20 cellular contexts compared by ENCODE assay signal in the genomic region with DNA sequence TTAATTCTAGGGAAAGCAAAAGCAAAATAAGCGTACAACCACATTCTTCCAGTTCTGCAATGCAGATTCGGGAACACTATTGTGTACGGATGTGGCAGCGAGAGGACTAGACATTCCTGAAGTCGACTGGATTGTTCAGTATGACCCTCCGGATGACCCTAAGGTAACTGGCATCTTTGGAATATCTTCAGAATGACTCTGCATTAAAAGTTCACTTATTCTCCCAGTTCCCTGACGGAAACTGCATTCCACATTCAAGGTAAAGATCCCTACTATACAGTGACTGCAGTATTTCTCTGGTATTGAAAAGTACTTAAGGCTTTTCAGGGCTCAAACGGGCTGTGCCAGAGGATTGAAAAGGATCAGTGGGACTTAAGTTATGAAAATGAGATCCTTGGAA. TPM values are rescaled to one million over a fixed set of nuclear protein-coding genes. Genes with fewer than 3 reads are reported as not detected.
DNase-seq lines count a peak whose midpoint lies in the region; ATAC-seq, FAIRE-seq and TF ChIP-seq lines count a peak whose summit lies in the region.
"Had no signal": no experiment of that assay in that cellular context is flagged by ENCODE, and none has a peak within 500 bp of the region (broad histone marks: within the 10 kb centered on the region; RNA-seq: fewer than 3 reads in every experiment).

No MANE protein-coding gene starts in this region.

- H3K4me3 Mint-ChIP-seq in activated T-cell treated with anti-CD3 and anti-CD28 coated beads, Interleukin-2, amount 50 U/mL, for 72 hours = no peak overlapping the region
- no peak overlapping the region for H3K4me3 Mint-ChIP-seq in astrocyte (ENCODE audit: unreplicated experiment)
- H3K4me3 Mint-ChIP-seq in activated T-helper 1 cell treated with anti-CD3 and anti-CD28 coated beads, Interleukin-12 subunit alpha, Interleukin-12 subunit beta, Interleukin-2, Interleukin-4 antibody, amounts not matched to agents 30 ng/mL and 10 ng/mL and 1 ng/mL, durations not matched to agents 14 hours and 24 hours and 36 hours = no peak overlapping the region
- H3K4me3 Mint-ChIP-seq: IgD-negative memory B cell had no signal

- H2BK5ac ChIP-seq in mesenchymal stem cell (ENCODE audit: low read depth, low read length, poor library complexity, severe bottlenecking) = no peak overlapping the region

- peaks cover 18% of the 10 kb centered on the region for H4K20me1 ChIP-seq in astrocyte (ENCODE audit: insufficient read depth, low read length)

- H2BK12ac ChIP-seq in mesenchymal stem cell (ENCODE audit: low read length in 2 of 2) = no peak overlapping the region

- H3K9ac ChIP-seq in astrocyte (ENCODE audit: low read length) (no peak overlapping the region), mesenchymal stem cell (ENCODE audit: low read length) (no peak overlapping the region)

- peak overlapping the region; percentile 54 for H3K27ac Mint-ChIP-seq in activated T-cell treated with anti-CD3 and anti-CD28 coated beads, Interleukin-2, amount 50 U/mL, for 72 hours
- H3K27ac Mint-ChIP-seq in astrocyte (ENCODE audit: unreplicated experiment) = peak overlapping the region; percentile 70
- H3K27ac Mint-ChIP-seq in activated T-helper 1 cell treated with anti-CD3 and anti-CD28 coated beads, Interleukin-12 subunit alpha, Interleukin-12 subunit beta, Interleukin-2, Interleukin-4 antibody, amounts not matched to agents 30 ng/mL and 10 ng/mL and 1 ng/mL, durations not matched to agents 14 hours and 24 hours and 36 hours = no peak overlapping the region
- H3K27ac Mint-ChIP-seq: IgD-negative memory B cell had no signal

- no peak overlapping the region for H3K4me3 ChIP-seq in astrocyte (ENCODE audit: insufficient read depth, low read depth, low read length)
- H3K4me3 ChIP-seq in mesenchymal stem cell (ENCODE audit: insufficient read depth in 1 of 2, low read depth in 1 of 2, low read length in 2 of 2) = no peak overlapping the region

- ATAC-seq in activated T-cell treated with anti-CD3 and anti-CD28 coated beads, Interleukin-2, amount 50 U/mL, for 72 hours (replicated peaks in 1 of 2) = no peak
- ATAC-seq in HG03039 (IDR thresholded peaks at IDR 0.05; ENCODE audit: unreplicated experiment) = no peak
- no peak for ATAC-seq in HG03196 (IDR thresholded peaks at IDR 0.05; ENCODE audit: unreplicated experiment)

- H3K4me1 ChIP-seq in astrocyte (ENCODE audit: insufficient read depth, low read length) (no peaks in the 10 kb centered on the region), mesenchymal stem cell (ENCODE audit: control insufficient read depth, insufficient read depth, low read depth, low read length) (peaks cover 8% of the 10 kb centered on the region)

- no peak overlapping the region for H4K8ac ChIP-seq in mesenchymal stem cell (ENCODE audit: low read length)

- H4K91ac ChIP-seq in mesenchymal stem cell (ENCODE audit: low read length) = no peak overlapping the region

- H3K27me3 ChIP-seq in astrocyte (ENCODE audit: insufficient read depth, low read length) (no peaks in the 10 kb centered on the region), mesenchymal stem cell (ENCODE audit: control insufficient read depth in 1 of 2, insufficient read depth in 1 of 2, low read length in 2 of 2) (no peaks in the 10 kb centered on the region)

- H3K27ac ChIP-seq in astrocyte (ENCODE audit: low read depth, low read length) (no peak overlapping the region), mesenchymal stem cell (ENCODE audit: low read length, poor library complexity, severe bottlenecking) (peak overlapping the region; percentile 96)
- H3K27ac ChIP-seq: 22Rv1, HL-60, RWPE1 had no signal

- no peaks in the 10 kb centered on the region for H3K79me2 ChIP-seq in astrocyte (ENCODE audit: insufficient read depth, low read length)

- H2BK15ac ChIP-seq in mesenchymal stem cell (ENCODE audit: low read depth, poor library complexity, severe bottlenecking) = no peak overlapping the region

- no peak overlapping the region for H2AK5ac ChIP-seq in mesenchymal stem cell (ENCODE audit: low read length, severe bottlenecking)

- H2AFZ ChIP-seq in astrocyte (ENCODE audit: low read depth, low read length) = no peak overlapping the region
- H2AFZ ChIP-seq in mesenchymal stem cell (ENCODE audit: low read depth, low read length) = no peak overlapping the region

- peaks cover 14% of the 10 kb centered on the region for H3K79me1 ChIP-seq in mesenchymal stem cell (replicated peaks; ENCODE audit: low read length, poor library complexity, severe bottlenecking)

- peaks cover 9% of the 10 kb centered on the region for H3K4me1 Mint-ChIP-seq in activated T-cell treated with anti-CD3 and anti-CD28 coated beads, Interleukin-2, amount 50 U/mL, for 72 hours (ENCODE audit: low read depth)
- peaks cover 8% of the 10 kb centered on the region for H3K4me1 Mint-ChIP-seq in astrocyte (ENCODE audit: low read depth, unreplicated experiment)
- peaks cover 5% of the 10 kb centered on the region for H3K4me1 Mint-ChIP-seq in activated T-helper 1 cell treated with anti-CD3 and anti-CD28 coated beads, Interleukin-12 subunit alpha, Interleukin-12 subunit beta, Interleukin-2, Interleukin-4 antibody, amounts not matched to agents 30 ng/mL and 10 ng/mL and 1 ng/mL, durations not matched to agents 14 hours and 24 hours and 36 hours (ENCODE audit: low read depth)
- H3K4me1 Mint-ChIP-seq: IgD-negative memory B cell had no signal

- H3K4ac ChIP-seq in mesenchymal stem cell (ENCODE audit: low read depth in 1 of 2, low read length in 2 of 2) = no peak overlapping the region

- peaks cover 72% of the 10 kb centered on the region for H3K36me3 ChIP-seq in astrocyte (ENCODE audit: insufficient read depth, low read length)
- peaks cover 24 to 100% of the 10 kb centered on the region in 2 experiments for H3K36me3 ChIP-seq in mesenchymal stem cell (ENCODE audit: control insufficient read depth in 1 of 2, insufficient read depth in 2 of 2, low read depth in 1 of 2, low read length in 2 of 2)

- H3K27me3 Mint-ChIP-seq in activated T-cell treated with anti-CD3 and anti-CD28 coated beads, Interleukin-2, amount 50 U/mL, for 72 hours (ENCODE audit: low read depth) = no peaks in the 10 kb centered on the region
- no peaks in the 10 kb centered on the region for H3K27me3 Mint-ChIP-seq in astrocyte (ENCODE audit: low read depth, unreplicated experiment)
- no peaks in the 10 kb centered on the region for H3K27me3 Mint-ChIP-seq in activated T-helper 1 cell treated with anti-CD3 and anti-CD28 coated beads, Interleukin-12 subunit alpha, Interleukin-12 subunit beta, Interleukin-2, Interleukin-4 antibody, amounts not matched to agents 30 ng/mL and 10 ng/mL and 1 ng/mL, durations not matched to agents 14 hours and 24 hours and 36 hours (ENCODE audit: insufficient read depth)
- H3K27me3 Mint-ChIP-seq: IgD-negative memory B cell had no signal

- peaks cover 21 to 63% of the 10 kb centered on the region in 2 donors for H3K36me3 Mint-ChIP-seq in activated T-cell treated with anti-CD3 and anti-CD28 coated beads, Interleukin-2, amount 50 U/mL, for 72 hours (ENCODE audit: insufficient read depth in 2 of 2)
- H3K36me3 Mint-ChIP-seq in astrocyte (ENCODE audit: low read depth, unreplicated experiment) = peaks cover 39% of the 10 kb centered on the region
- peaks cover 76% of the 10 kb centered on the region for H3K36me3 Mint-ChIP-seq in activated T-helper 1 cell treated with anti-CD3 and anti-CD28 coated beads, Interleukin-12 subunit alpha, Interleukin-12 subunit beta, Interleukin-2, Interleukin-4 antibody, amounts not matched to agents 30 ng/mL and 10 ng/mL and 1 ng/mL, durations not matched to agents 14 hours and 24 hours and 36 hours (ENCODE audit: low read depth)

- H2BK120ac ChIP-seq in mesenchymal stem cell (ENCODE audit: low read depth, low read length) = no peak overlapping the region

- no peak for FAIRE-seq in astrocyte (lab: Jason Lieb, UNC)
- FAIRE-seq: G401.6, H54 had no signal

- no peaks in the 10 kb centered on the region for H3K9me3 Mint-ChIP-seq in activated T-cell treated with anti-CD3 and anti-CD28 coated beads, Interleukin-2, amount 50 U/mL, for 72 hours
- no peaks in the 10 kb centered on the region for H3K9me3 Mint-ChIP-seq in astrocyte (ENCODE audit: unreplicated experiment)
- H3K9me3 Mint-ChIP-seq in activated T-helper 1 cell treated with anti-CD3 and anti-CD28 coated beads, Interleukin-12 subunit alpha, Interleukin-12 subunit beta, Interleukin-2, Interleukin-4 antibody, amounts not matched to agents 30 ng/mL and 10 ng/mL and 1 ng/mL, durations not matched to agents 14 hours and 24 hours and 36 hours = no peaks in the 10 kb centered on the region

- WGBS in mesenchymal stem cell = 95% methylated on average over 7 of the region's 8 CpGs

- H3K4me2 ChIP-seq in astrocyte (ENCODE audit: low read length) (no peak overlapping the region), mesenchymal stem cell (ENCODE audit: low read length, poor library complexity, severe bottlenecking) (no peak overlapping the region)

- H3K14ac ChIP-seq in mesenchymal stem cell (ENCODE audit: low read length in 2 of 2) = no peak overlapping the region

- no peak overlapping the region for H3K23ac ChIP-seq in mesenchymal stem cell (ENCODE audit: low read length in 2 of 2)

- H3K18ac ChIP-seq in mesenchymal stem cell (ENCODE audit: low read depth in 1 of 2, low read length in 2 of 2) = no peak overlapping the region

- H3K9me3 ChIP-seq in astrocyte (ENCODE audit: insufficient read depth, low read depth, low read length) (no peaks in the 10 kb centered on the region), mesenchymal stem cell (ENCODE audit: control insufficient read depth, low read length) (no peaks in the 10 kb centered on the region)

- DNase-seq in activated T-cell treated with anti-CD3 and anti-CD28 coated beads, Interleukin-2, amount 50 U/mL, for 72 hours = no peak
- DNase-seq in activated T-cell treated with anti-CD3 and anti-CD28 coated beads for 4 hours (no peak), astrocyte (ENCODE audit: low read depth) (no peak), mesenchymal stem cell (no peak)
- DNase-seq in activated T-helper 1 cell treated with anti-CD3 and anti-CD28 coated beads, Interleukin-12 subunit alpha, Interleukin-12 subunit beta, Interleukin-2, Interleukin-4 antibody, amounts not matched to agents 30 ng/mL and 10 ng/mL and 1 ng/mL, durations not matched to agents 14 hours and 24 hours and 36 hours (ENCODE audit: low spot score) = no peak
- DNase-seq: NCI-H1092, NCI-H1417 treated with DMSO at 0.1 percent for 48 hours, NCI-H1694 treated with DMSO at 0.1 percent for 48 hours, NCI-H2081, NCI-H2227 treated with DMSO at 0.1 percent for 48 hours, NCI-H526 treated with DMSO at 0.1 percent for 48 hours, SHP77 had no signal

- TF ChIP-seq CTCF in astrocyte (IDR thresholded peaks at IDR 0.05; ENCODE audit: insufficient read depth, low read depth, low read length) = no peak

- intact Hi-C loops in activated T-helper 1 cell treated with anti-CD3 and anti-CD28 coated beads, Interleukin-12 subunit alpha, Interleukin-12 subunit beta, Interleukin-2, Interleukin-4 antibody, amounts not matched to agents 30 ng/mL and 10 ng/mL and 1 ng/mL, durations not matched to agents 14 hours and 24 hours and 36 hours (cut with micrococcal nuclease) = no loop called here

RNA-seq across cellular contexts. Expression of a gene that starts 10.9 kb away (rescaled TPM):
- total RNA-seq in activated T-cell treated with anti-CD3 and anti-CD28 coated beads, Interleukin-2, amount 50 U/mL, for 72 hours = 100 to 1,000 TPM in 1 of 2 donors, 10 to 100 TPM in 1; 92.4 to 107 TPM
- 64.3 and 72.6 TPM in 2 replicates for total RNA-seq in astrocyte
- polyA plus RNA-seq in mesenchymal stem cell (2013, experiment 1 of 2) = 42.0 TPM
- polyA plus RNA-seq in mesenchymal stem cell (2013, experiment 2 of 2) = 43.3 TPM
- total RNA-seq in activated T-helper 1 cell treated with anti-CD3 and anti-CD28 coated beads, Interleukin-12 subunit alpha, Interleukin-12 subunit beta, Interleukin-2, Interleukin-4 antibody, amounts not matched to agents 30 ng/mL and 10 ng/mL and 1 ng/mL, durations not matched to agents 14 hours and 24 hours and 36 hours = 133 and 143 TPM in 2 replicates
